ENCODE assay signal across 9 cellular contexts in genomic region chr17:77466596-77467223, GRCh38.
DNase-seq lines count a peak whose midpoint lies in the region; ATAC-seq, FAIRE-seq and TF ChIP-seq lines count a peak whose summit lies in the region.
"Had no signal": no experiment of that assay in that cellular context is flagged by ENCODE, and none has a peak within 500 bp of the region (broad histone marks: within the 10 kb centered on the region; RNA-seq: fewer than 3 reads in every experiment).

No MANE protein-coding gene starts in this region.

- peaks cover 14% of the 10 kb centered on the region for H3K36me3 Mint-ChIP-seq in IgD-negative memory B cell
- peaks cover 21% of the 10 kb centered on the region for H3K36me3 Mint-ChIP-seq in activated naive CD8-positive, alpha-beta T cell
- peaks cover 61 to 65% of the 10 kb centered on the region in 2 donors for H3K36me3 Mint-ChIP-seq in stimulated activated naive B cell treated with anti-CD40 and anti-IgM and Interleukin-4, amounts not matched to agents 10 μg/mL and 1 μg/mL and 100 μg/mL, for 72 hours

- H3K27me3 Mint-ChIP-seq in IgD-negative memory B cell = peaks cover 1% of the 10 kb centered on the region
- no peaks in the 10 kb centered on the region for H3K27me3 Mint-ChIP-seq in activated naive CD8-positive, alpha-beta T cell
- no peaks in the 10 kb centered on the region for H3K27me3 Mint-ChIP-seq in stimulated activated naive B cell treated with anti-CD40 and anti-IgM and Interleukin-4, amounts not matched to agents 10 μg/mL and 1 μg/mL and 100 μg/mL, for 72 hours

- no peaks in the 10 kb centered on the region for H3K27me3 ChIP-seq in MG63

- DNase-seq in kidney (no peak), MG63 (no peak), SIG-M5 treated with dmso at 0.1 percent for 504 hours (lab: John Stamatoyannopoulos, UW; ENCODE audit: unreplicated experiment) (no peak), NCI-H774 (lab: John Stamatoyannopoulos, UW) (no peak)
- DNase-seq in stimulated activated naive B cell treated with anti-CD40 and anti-IgM and Interleukin-4, amounts not matched to agents 10 μg/mL and 1 μg/mL and 100 μg/mL, for 72 hours = no peak
- DNase-seq: NCI-H1694 had no signal

- H3K4me1 ChIP-seq in kidney (ENCODE audit: control insufficient read depth in 1 of 2, insufficient read depth in 1 of 2, low read depth in 1 of 2, low read length in 2 of 2) = peaks cover 22 to 41% of the 10 kb centered on the region in 2 donors

- no peak for FAIRE-seq in kidney (lab: Jason Lieb, UNC)
- FAIRE-seq: GM12892 had no signal

- peak overlapping the region; percentile 36 to 57 for H3K27ac ChIP-seq in kidney (ENCODE audit: low read depth in 2 of 2, low read length in 2 of 2)

- peak overlapping the region; percentile 94 to 98 (median 96) for H3K27ac Mint-ChIP-seq in IgD-negative memory B cell
- H3K27ac Mint-ChIP-seq in activated naive CD8-positive, alpha-beta T cell = peak overlapping the region; percentile 97
- peak overlapping the region; percentile 91 for H3K27ac Mint-ChIP-seq in stimulated activated naive B cell treated with anti-CD40 and anti-IgM and Interleukin-4, amounts not matched to agents 10 μg/mL and 1 μg/mL and 100 μg/mL, for 72 hours

- TF ChIP-seq CTCF in kidney (IDR thresholded peaks at IDR 0.05; ENCODE audit: borderline replicate concordance, extremely low read depth, insufficient read depth) = no peak

- H3K4me3 Mint-ChIP-seq in IgD-negative memory B cell = peak overlapping the region; percentile 50 to 92 (median 75)
- H3K4me3 Mint-ChIP-seq in activated naive CD8-positive, alpha-beta T cell = peak overlapping the region; percentile 82
- H3K4me3 Mint-ChIP-seq in stimulated activated naive B cell treated with anti-CD40 and anti-IgM and Interleukin-4, amounts not matched to agents 10 μg/mL and 1 μg/mL and 100 μg/mL, for 72 hours = peak overlapping the region; percentile 67 to 71

- no peaks in the 10 kb centered on the region for H3K9me3 Mint-ChIP-seq in IgD-negative memory B cell
- H3K9me3 Mint-ChIP-seq in activated naive CD8-positive, alpha-beta T cell (ENCODE audit: low read depth) = no peaks in the 10 kb centered on the region
- H3K9me3 Mint-ChIP-seq in stimulated activated naive B cell treated with anti-CD40 and anti-IgM and Interleukin-4, amounts not matched to agents 10 μg/mL and 1 μg/mL and 100 μg/mL, for 72 hours = peaks cover 9 to 13% of the 10 kb centered on the region in 2 donors

- peaks cover 41 to 58% (median 50%) of the 10 kb centered on the region in 3 donors for H3K4me1 Mint-ChIP-seq in IgD-negative memory B cell
- peaks cover 87% of the 10 kb centered on the region for H3K4me1 Mint-ChIP-seq in activated naive CD8-positive, alpha-beta T cell (ENCODE audit: low read depth)
- H3K4me1 Mint-ChIP-seq in stimulated activated naive B cell treated with anti-CD40 and anti-IgM and Interleukin-4, amounts not matched to agents 10 μg/mL and 1 μg/mL and 100 μg/mL, for 72 hours = peaks cover 68 to 96% of the 10 kb centered on the region in 2 donors

- H3K4me3 ChIP-seq in kidney (ENCODE audit: low read length in 2 of 2) (no peak overlapping the region), MG63 (no peak overlapping the region)

- H3K9me3 ChIP-seq in kidney (ENCODE audit: control insufficient read depth in 1 of 2, low read length in 2 of 2) = no peaks in the 10 kb centered on the region
- H3K9me3 ChIP-seq in MG63 = no peaks in the 10 kb centered on the region

- intact Hi-C loops in kidney (cut with DNase I) = no loop called here

- H3K9ac ChIP-seq in kidney (ENCODE audit: low read length in 2 of 2) = no peak overlapping the region

- no peak for ATAC-seq in stimulated activated naive B cell treated with anti-CD40 and anti-IgM and Interleukin-4, amounts not matched to agents 10 μg/mL and 1 μg/mL and 100 μg/mL, for 72 hours (replicated peaks)

- H3K36me3 ChIP-seq in kidney (ENCODE audit: control insufficient read depth in 1 of 2, insufficient read depth in 2 of 2, low read length in 2 of 2) (no peaks in the 10 kb centered on the region), MG63 (peaks cover 71% of the 10 kb centered on the region)
